In the genomic region with DNA sequence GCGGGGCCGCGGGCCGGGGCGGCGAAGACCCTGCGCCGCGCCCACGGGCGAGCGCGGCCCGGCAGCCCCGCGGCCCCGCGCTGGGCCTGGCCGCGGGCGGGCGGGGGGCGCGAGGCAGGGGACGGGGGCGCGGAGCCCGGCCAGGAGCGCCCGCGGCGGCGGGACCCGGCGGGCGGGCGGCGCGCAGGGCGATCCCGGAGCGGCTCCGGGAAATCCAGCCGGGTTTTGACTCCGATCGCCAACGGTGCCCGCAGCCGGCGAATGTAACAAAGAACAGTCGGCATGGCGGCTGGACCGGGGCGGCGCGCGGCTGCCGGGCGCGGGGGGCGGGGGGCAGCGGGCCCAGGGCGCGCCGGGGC, we compare ENCODE assay signal across 1 cellular context.
TF ChIP-seq lines count a peak whose summit lies in the region.

No MANE protein-coding gene starts in this region.

TF ChIP-seq in GM12878, 131 proteins besides CTCF, POLR2A, EP300 and RAD21 (continued from another document):
- TF ChIP-seq ZBTB11 (CRISPR knock-in tag; IDR thresholded peaks at IDR 0.05) (no peak), BACH1 (IDR thresholded peaks at IDR 0.05; ENCODE audit: borderline replicate concordance) (no peak), ZBTB40 (IDR thresholded peaks at IDR 0.05; ENCODE audit: borderline replicate concordance) (no peak), ZNF207 (IDR thresholded peaks at IDR 0.05; ENCODE audit: borderline replicate concordance) (no peak), JUNB (IDR thresholded peaks at IDR 0.05) (no peak), FOS (IDR thresholded peaks at IDR 0.05; ENCODE audit: borderline replicate concordance, extremely low read depth, insufficient read length) (no peak), ZNF24 (IDR thresholded peaks at IDR 0.05) (no peak), TAF1 (IDR thresholded peaks at IDR 0.05; ENCODE audit: borderline replicate concordance, low read depth, low read length) (peak; percentile 65; the same call in 1 of the 2 replicates), EED (IDR thresholded peaks at IDR 0.05; ENCODE audit: low read depth) (no peak), CREB1 (IDR thresholded peaks at IDR 0.05; ENCODE audit: low read depth) (0 out of 2 replicates have a peak, but pooled peaks have one; percentile 9), KLF5 (IDR thresholded peaks at IDR 0.05; ENCODE audit: partially characterized antibody) (no peak), MYB (IDR thresholded peaks at IDR 0.05; ENCODE audit: borderline replicate concordance, low read depth, low read length) (no peak), RUNX3 (IDR thresholded peaks at IDR 0.05; ENCODE audit: low read length) (peak; percentile 55), GABPA (IDR thresholded peaks at IDR 0.05; ENCODE audit: low read depth) (no peak), ATF7 (IDR thresholded peaks at IDR 0.05; ENCODE audit: low read depth) (no peak), MTA3 (IDR thresholded peaks at IDR 0.05; ENCODE audit: borderline replicate concordance, low read length) (no peak), DPF2 (IDR thresholded peaks at IDR 0.05) (no peak), MEF2A (IDR thresholded peaks at IDR 0.05; ENCODE audit: insufficient read depth, low read depth, low read length) (0 out of 2 replicates have a peak, but pooled peaks have one; percentile 9), ZNF384 (IDR thresholded peaks at IDR 0.05; ENCODE audit: borderline replicate concordance, low read depth, low read length) (no peak), SREBF1 (IDR thresholded peaks at IDR 0.05; ENCODE audit: low read length) (no peak), EGR1 (IDR thresholded peaks at IDR 0.05; ENCODE audit: borderline replicate concordance in 1 of 2, low read depth in 2 of 2, low read length in 2 of 2) (peak in 1 of 2 experiments; percentile 63; a peak in 2 of 3 replicates), SKIL (IDR thresholded peaks at IDR 0.05; ENCODE audit: low read depth, poor library complexity, severe bottlenecking) (no peak), EZH2 (IDR thresholded peaks at IDR 0.05; ENCODE audit: borderline replicate concordance, control insufficient read depth, low read depth, low read length) (no peak), BRCA1 (IDR thresholded peaks at IDR 0.05; ENCODE audit: low read depth, low read length) (no peak), CHD1 (IDR thresholded peaks at IDR 0.05; ENCODE audit: low read depth, low read length) (no peak), YY1 (IDR thresholded peaks at IDR 0.05; ENCODE audit: low read depth, low read length) (peak; percentile 90), KAT2A (conservative IDR thresholded peaks at IDR 0.05; ENCODE audit: control insufficient read depth, low read depth, low read length) (no peak)
- TF ChIP-seq, protein P1, sequence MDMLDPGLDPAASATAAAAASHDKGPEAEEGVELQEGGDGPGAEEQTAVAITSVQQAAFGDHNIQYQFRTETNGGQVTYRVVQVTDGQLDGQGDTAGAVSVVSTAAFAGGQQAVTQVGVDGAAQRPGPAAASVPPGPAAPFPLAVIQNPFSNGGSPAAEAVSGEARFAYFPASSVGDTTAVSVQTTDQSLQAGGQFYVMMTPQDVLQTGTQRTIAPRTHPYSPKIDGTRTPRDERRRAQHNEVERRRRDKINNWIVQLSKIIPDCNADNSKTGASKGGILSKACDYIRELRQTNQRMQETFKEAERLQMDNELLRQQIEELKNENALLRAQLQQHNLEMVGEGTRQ (IDR thresholded peaks at IDR 0.05; ENCODE audit: borderline replicate concordance, low read depth, low read length): no peak
- TF ChIP-seq, protein P2, sequence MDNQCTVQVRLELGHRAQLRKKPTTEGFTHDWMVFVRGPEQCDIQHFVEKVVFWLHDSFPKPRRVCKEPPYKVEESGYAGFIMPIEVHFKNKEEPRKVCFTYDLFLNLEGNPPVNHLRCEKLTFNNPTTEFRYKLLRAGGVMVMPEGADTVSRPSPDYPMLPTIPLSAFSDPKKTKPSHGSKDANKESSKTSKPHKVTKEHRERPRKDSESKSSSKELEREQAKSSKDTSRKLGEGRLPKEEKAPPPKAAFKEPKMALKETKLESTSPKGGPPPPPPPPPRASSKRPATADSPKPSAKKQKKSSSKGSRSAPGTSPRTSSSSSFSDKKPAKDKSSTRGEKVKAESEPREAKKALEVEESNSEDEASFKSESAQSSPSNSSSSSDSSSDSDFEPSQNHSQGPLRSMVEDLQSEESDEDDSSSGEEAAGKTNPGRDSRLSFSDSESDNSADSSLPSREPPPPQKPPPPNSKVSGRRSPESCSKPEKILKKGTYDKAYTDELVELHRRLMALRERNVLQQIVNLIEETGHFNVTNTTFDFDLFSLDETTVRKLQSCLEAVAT (IDR thresholded peaks at IDR 0.05): no peak
- TF ChIP-seq, protein P3, sequence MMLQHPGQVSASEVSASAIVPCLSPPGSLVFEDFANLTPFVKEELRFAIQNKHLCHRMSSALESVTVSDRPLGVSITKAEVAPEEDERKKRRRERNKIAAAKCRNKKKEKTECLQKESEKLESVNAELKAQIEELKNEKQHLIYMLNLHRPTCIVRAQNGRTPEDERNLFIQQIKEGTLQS (IDR thresholded peaks at IDR 0.05; ENCODE audit: borderline replicate concordance, extremely low read depth, low read depth, low read length): no peak
- TF ChIP-seq, protein P4, sequence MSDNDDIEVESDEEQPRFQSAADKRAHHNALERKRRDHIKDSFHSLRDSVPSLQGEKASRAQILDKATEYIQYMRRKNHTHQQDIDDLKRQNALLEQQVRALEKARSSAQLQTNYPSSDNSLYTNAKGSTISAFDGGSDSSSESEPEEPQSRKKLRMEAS (IDR thresholded peaks at IDR 0.05; ENCODE audit: low read depth, low read length): no peak
